29 cellular contexts compared by ENCODE assay signal in the genomic region with DNA sequence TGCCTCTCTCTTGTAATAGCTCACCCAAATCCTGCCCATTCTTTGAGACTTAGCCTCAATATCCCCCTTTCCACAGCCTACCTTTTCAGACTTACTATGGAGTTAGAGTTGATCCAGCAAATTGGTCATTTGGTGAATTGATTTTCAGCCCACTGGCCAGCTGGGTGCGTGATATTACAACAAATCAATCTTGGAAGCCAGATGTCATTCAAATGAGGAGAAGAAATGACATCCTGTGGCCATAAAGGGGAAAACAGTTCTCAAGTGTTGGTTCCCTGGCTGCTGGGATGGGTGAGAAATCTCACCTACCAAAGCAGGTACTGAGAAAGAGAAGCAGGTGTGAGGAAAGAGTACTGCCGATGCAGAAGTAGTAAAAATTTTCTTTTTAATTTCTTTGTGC. TPM values are rescaled to one million over a fixed set of nuclear protein-coding genes. Genes with fewer than 3 reads are reported as not detected.
DNase-seq lines count a peak whose midpoint lies in the region; FAIRE-seq and TF ChIP-seq lines count a peak whose summit lies in the region.
"Had no signal": no experiment of that assay in that cellular context is flagged by ENCODE, and none has a peak within 500 bp of the region (broad histone marks: within the 10 kb centered on the region; RNA-seq: fewer than 3 reads in every experiment).

No MANE protein-coding gene starts in this region.

- H2BK120ac ChIP-seq in H1 (replicated peaks; ENCODE audit: low read depth, low read length), result no peak overlapping the region

- H2BK12ac ChIP-seq in H1 (ENCODE audit: low read depth, low read length), result no peak overlapping the region

- TF ChIP-seq POLR2A in H1 (IDR thresholded peaks at IDR 0.05; ENCODE audit: control extremely low read depth in 1 of 2, low read depth in 2 of 2, low read length in 2 of 2), result no peak
- TF ChIP-seq POLR2A in sigmoid colon (IDR thresholded peaks at IDR 0.05), result no peak

- no peak overlapping the region for H3K9ac ChIP-seq in H1 (replicated peaks in 1 of 4; ENCODE audit: extremely low read depth in 1 of 4, low read depth in 3 of 4, low read length in 3 of 4)

- no peak overlapping the region for H2BK5ac ChIP-seq in H1 (ENCODE audit: low read depth, low read length)

- H4K8ac ChIP-seq in H1 (ENCODE audit: extremely low read depth, insufficient read depth, low read length), result no peak overlapping the region

- no peaks in the 10 kb centered on the region for H3K79me2 ChIP-seq in H1 (ENCODE audit: control insufficient read depth in 1 of 2, insufficient read depth in 2 of 2, low read length in 2 of 2)
- H3K79me2 ChIP-seq: hepatocyte had no signal

- H3K27me3 ChIP-seq in H1 (replicated peaks in 1 of 4; ENCODE audit: control insufficient read depth in 3 of 4, extremely low read depth in 1 of 4, insufficient read depth in 3 of 4, low read length in 3 of 4) (no peaks in the 10 kb centered on the region), sigmoid colon (no peaks in the 10 kb centered on the region)
- H3K27me3 ChIP-seq: ascending aorta, hepatocyte had no signal

- 88% methylated on average over 2 of the region's 2 CpGs; no CpG with 5 or more reads in 1 of the 2 experiments for WGBS in H1 (ENCODE audit: extremely low coverage in 1 of 2, insufficient coverage in 1 of 2, insufficient read length in 1 of 2, insufficient replicate concordance in 2 of 2, low coverage in 1 of 2, low lambda C conversion rate in 2 of 2, missing lambda C conversion rate in 1 of 2), 2 experiments
- 63 to 74% methylated on average over 2 of the region's 2 CpGs for WGBS in sigmoid colon, 2 donors

- H3K23me2 ChIP-seq in H1 (ENCODE audit: low read depth, low read length), result no peaks in the 10 kb centered on the region

- peaks cover 0 to 8% (median 0%) of the 10 kb centered on the region in 4 experiments; a peak in 2 of 7 replicates for H3K4me1 ChIP-seq in H1 (replicated peaks in 1 of 4; ENCODE audit: control insufficient read depth in 3 of 4, insufficient read depth in 4 of 4, low read length in 3 of 4)
- H3K4me1 ChIP-seq in sigmoid colon, result no peaks in the 10 kb centered on the region
- H3K4me1 ChIP-seq: ascending aorta, prostate gland had no signal

- H2AK5ac ChIP-seq in H1 (ENCODE audit: low read depth, low read length), result no peak overlapping the region

- no peak overlapping the region for H2AFZ ChIP-seq in H1 (ENCODE audit: low read length)
- H2AFZ ChIP-seq: hepatocyte had no signal

- H4K20me1 ChIP-seq in H1 (replicated peaks in 1 of 2; ENCODE audit: control insufficient read depth in 1 of 2, insufficient read depth in 2 of 2, low read length in 2 of 2), result no peaks in the 10 kb centered on the region

- TF ChIP-seq CTCF in D721Med (IDR thresholded peaks at IDR 0.05; ENCODE audit: insufficient read depth, missing control alignments), result peak; percentile 9
- TF ChIP-seq CTCF in GM12865 (IDR thresholded peaks at IDR 0.05; ENCODE audit: insufficient read depth, low read depth, low read length, missing control alignments), result peak; percentile 2
- peak in 1 of 3 experiments; percentile 51; a peak in 2 of 4 replicates for TF ChIP-seq CTCF in H1 (IDR thresholded peaks at IDR 0.05; ENCODE audit: control extremely low read depth in 1 of 3, insufficient read depth in 1 of 3, low read depth in 1 of 3, low read length in 3 of 3)
- no peak for TF ChIP-seq CTCF in sigmoid colon (IDR thresholded peaks at IDR 0.05)

- 0 out of 8 replicates have a peak, but pooled peaks cover 0 to 2% (median 0%) of the 10 kb centered on the region in 4 experiments for H3K36me3 ChIP-seq in H1 (ENCODE audit: control insufficient read depth in 2 of 4, insufficient read depth in 4 of 4, low read length in 3 of 4)
- no peaks in the 10 kb centered on the region for H3K36me3 ChIP-seq in sigmoid colon
- H3K36me3 ChIP-seq: ascending aorta, prostate gland had no signal

- H4K91ac ChIP-seq in H1 (replicated peaks; ENCODE audit: insufficient read length, low read length), result no peak overlapping the region

- no peak overlapping the region for H4K5ac ChIP-seq in H1 (ENCODE audit: insufficient read length, low read depth, low read length)

- H2BK20ac ChIP-seq in H1 (ENCODE audit: low read length), result no peak overlapping the region

- H3K18ac ChIP-seq in H1 (ENCODE audit: extremely low read depth, low read length), result no peak overlapping the region

- H3K14ac ChIP-seq in H1 (ENCODE audit: insufficient read length), result no peak overlapping the region

- no peak overlapping the region for H2BK15ac ChIP-seq in H1 (ENCODE audit: low read length)

- H3K4me3 ChIP-seq in GM12865 (ENCODE audit: low read depth, low read length) (no peak overlapping the region), H1 (ENCODE audit: extremely low read depth in 1 of 4, insufficient read depth in 2 of 4, low read depth in 3 of 4, low read length in 4 of 4) (no peak overlapping the region), sigmoid colon (no peak overlapping the region)
- H3K4me3 ChIP-seq: ascending aorta, hepatocyte, mucosa of descending colon, prostate gland had no signal

- H3K4ac ChIP-seq in H1 (replicated peaks; ENCODE audit: insufficient read length, low read depth, low read length), result no peak overlapping the region

- intact Hi-C loops in sigmoid colon (cut with DNase I), result no loop called here

- H3K9me3 ChIP-seq in H1 (ENCODE audit: insufficient read depth in 2 of 2, low read depth in 1 of 2, low read length in 1 of 2) (no peaks in the 10 kb centered on the region), sigmoid colon (no peaks in the 10 kb centered on the region)
- H3K9me3 ChIP-seq: ascending aorta, mucosa of descending colon, prostate gland had no signal

- CTCF ChIA-PET in H1 (lab: Charles Lee; ENCODE audit: partially characterized antibody), result interaction anchor here (1.0 to 1.9 kb wide), 9 partner anchors 13 to 298 kb away, joined by 3 to 11 read pairs (median 4); no protein-coding TSS in a partner anchor

- peak; percentile 54 to 58 for TF ChIP-seq RAD21 in H1 (IDR thresholded peaks at IDR 0.05 in 1 of 2, conservative IDR thresholded peaks at IDR 0.05 in 1 of 2; ENCODE audit: low read depth in 2 of 2, low read length in 2 of 2)

- TF ChIP-seq EP300 in H1 (IDR thresholded peaks at IDR 0.05; ENCODE audit: borderline replicate concordance in 1 of 2, low read depth in 2 of 2, low read length in 2 of 2) (no peak), sigmoid colon (IDR thresholded peaks at IDR 0.05) (no peak)

- H3K79me1 ChIP-seq in H1 (ENCODE audit: low read depth, low read length), result no peaks in the 10 kb centered on the region

- H3K23ac ChIP-seq in H1 (ENCODE audit: insufficient read length), result no peak overlapping the region

- FAIRE-seq in D721Med (lab: Jason Lieb, UNC), result no peak
- FAIRE-seq in H1 (lab: Jason Lieb, UNC), result no peak
- FAIRE-seq: HTR-8/SVneo had no signal

- POLR2A ChIA-PET in H1 (lab: Charles Lee; ENCODE audit: partially characterized antibody), result no interaction called here

- no peak overlapping the region for H3K56ac ChIP-seq in H1 (replicated peaks; ENCODE audit: insufficient read length, low read depth, low read length)

- H3K27ac ChIP-seq in H1 (ENCODE audit: low read depth, low read length) (no peak overlapping the region), sigmoid colon (no peak overlapping the region)
- H3K27ac ChIP-seq: ascending aorta, hepatocyte, prostate gland had no signal

- H3K4me2 ChIP-seq in H1 (ENCODE audit: insufficient read depth in 1 of 2, low read depth in 2 of 2, low read length in 2 of 2), result 0 out of 4 replicates have a peak overlapping the region, but pooled peaks of 1 of the 2 experiments have one; percentile 21
- H3K4me2 ChIP-seq: hepatocyte had no signal

- DNase-seq in D721Med (ENCODE audit: insufficient read length, low spot score) (no peak), GM12865 (ENCODE audit: low read depth) (peak; percentile 4), NCI-H146 treated with DMSO at 0.1 percent for 48 hours (lab: John Stamatoyannopoulos, UW; ENCODE audit: unreplicated experiment) (peak; percentile 7), H1 (ENCODE audit: low read depth in 1 of 2, low spot score in 2 of 2) (no peak), NCI-H1930 (lab: John Stamatoyannopoulos, UW) (no peak), NCI-H128 (lab: John Stamatoyannopoulos, UW; ENCODE audit: unreplicated experiment) (no peak), sigmoid colon (no peak)
- DNase-seq: activated CD4-positive, alpha-beta T cell treated with anti-CD3 and anti-CD28 coated beads for 48 hours; erythroblast; foreskin melanocyte; mucosa of descending colon; NCI-H1092; NCI-H2081; NCI-H524 treated with DMSO at 0.1 percent for 48 hours; SIG-M5; stimulated activated CD4-positive, alpha-beta T cell treated with anti-CD3 and anti-CD28 coated beads, Interleukin-1b, Interleukin-23, amount 100 ng/mL, for 48 hours; T-helper 1 cell had no signal

TF ChIP-seq in H1, 55 proteins besides CTCF, POLR2A, EP300 and RAD21 (continues in another document):
- TF ChIP-seq, protein P1, sequence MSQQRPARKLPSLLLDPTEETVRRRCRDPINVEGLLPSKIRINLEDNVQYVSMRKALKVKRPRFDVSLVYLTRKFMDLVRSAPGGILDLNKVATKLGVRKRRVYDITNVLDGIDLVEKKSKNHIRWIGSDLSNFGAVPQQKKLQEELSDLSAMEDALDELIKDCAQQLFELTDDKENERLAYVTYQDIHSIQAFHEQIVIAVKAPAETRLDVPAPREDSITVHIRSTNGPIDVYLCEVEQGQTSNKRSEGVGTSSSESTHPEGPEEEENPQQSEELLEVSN (IDR thresholded peaks at IDR 0.05), result no peak
- TF ChIP-seq TBP (IDR thresholded peaks at IDR 0.05; ENCODE audit: low read depth, low read length) (no peak), RFX5 (IDR thresholded peaks at IDR 0.05; ENCODE audit: borderline replicate concordance, low read depth, low read length) (no peak), HDAC6 (IDR thresholded peaks at IDR 0.05; ENCODE audit: low read depth, low read length) (no peak), RNF2 (IDR thresholded peaks at IDR 0.05; ENCODE audit: borderline replicate concordance, low read depth, low read length, missing control alignments, poor library complexity, severe bottlenecking) (no peak), SUZ12 (IDR thresholded peaks at IDR 0.05; ENCODE audit: low read length) (no peak), CHD2 (IDR thresholded peaks at IDR 0.05; ENCODE audit: low read length) (no peak), JUN (IDR thresholded peaks at IDR 0.05; ENCODE audit: low read depth, low read length) (no peak), NANOG (IDR thresholded peaks at IDR 0.05; ENCODE audit: insufficient read depth, low read depth, low read length, poor library complexity, severe bottlenecking) (no peak), CREB1 (IDR thresholded peaks at IDR 0.05) (no peak)

RNA-seq across cellular contexts. Expression of gene FOXI3, which starts 36.7 kb away (rescaled TPM):
- total RNA-seq in H1 (2021; fragmentation: NEBNext Ultra II Directional; extraction: Animal tissue kit (Norgen Biotek cat#: 25700)), result 15.9 and 17.1 TPM in 2 replicates
- 6.8 and 9.8 TPM in 2 replicates for polyA plus RNA-seq in H1 (2011; rRNA removed)
- polyA plus RNA-seq in H1 (2011; cell fraction: cytosol; rRNA removed), result 6.3 TPM
- polyA plus RNA-seq in H1 (2011; cell fraction: nucleus; rRNA removed), result 5.4 TPM
- 9.7 to 12.7 TPM (median 12.4 TPM) in 4 replicates for polyA plus RNA-seq in H1 (2012, experiment 1 of 2)
- 11.5 TPM for polyA plus RNA-seq in H1 (2012, experiment 2 of 2)
- polyA plus RNA-seq in H1 (2013, experiment 1 of 2), result 2.0 TPM
- 2.2 TPM for polyA plus RNA-seq in H1 (2013, experiment 2 of 2)
- polyA minus RNA-seq in H1 (2011; rRNA and poly(A)+ RNA removed), result 8.4 and 9.1 TPM in 2 replicates
- polyA minus RNA-seq in H1 (2011; cell fraction: cytosol; rRNA and poly(A)+ RNA removed), result 14.8 TPM
- polyA minus RNA-seq in H1 (2011; cell fraction: nucleus; rRNA and poly(A)+ RNA removed), result 10.7 TPM
- total RNA-seq in sigmoid colon, result not detected
- polyA plus RNA-seq in sigmoid colon, result not detected
- total RNA-seq: activated naive CD4-positive, alpha-beta T cell treated with anti-CD3 and anti-CD28 coated beads, Interleukin-2, amount 50 U/mL, for 72 hours; activated T-helper 1 cell treated with anti-CD3 and anti-CD28 coated beads, Interleukin-12 subunit alpha, Interleukin-12 subunit beta, Interleukin-2, Interleukin-4 antibody, amounts not matched to agents 30 ng/mL and 10 ng/mL and 1 ng/mL, durations not matched to agents 14 hours and 24 hours and 36 hours; ascending aorta; G401; hepatocyte; LHCN-M2; liver; mucosa of descending colon; skeletal muscle tissue; urinary bladder had no signal
- polyA plus RNA-seq: CD14-positive monocyte, hepatocyte, liver, urinary bladder had no signal

Comparison
In these comparisons a context has a peak if more than half of its experiments do, and no peak if none do; other contexts are left out.
1. DNase-seq: peak in GM12865 (single experiment) and NCI-H146 treated with DMSO at 0.1 percent for 48 hours (single experiment); none in D721Med (single experiment), H1 (0 of 2), NCI-H1930 (0 of 2), NCI-H128 (single experiment) and sigmoid colon (single experiment).
2. CTCF ChIP-seq: peak in D721Med (single experiment) and GM12865 (single experiment); none in sigmoid colon (0 of 4).
3. RNA of gene FOXI3, which starts 36.7 kb away (total RNA-seq): 15.9 to 17.1 TPM in H1; not detected in sigmoid colon; every median in the first group is over 10 times any median in the second.